In the genomic region with DNA sequence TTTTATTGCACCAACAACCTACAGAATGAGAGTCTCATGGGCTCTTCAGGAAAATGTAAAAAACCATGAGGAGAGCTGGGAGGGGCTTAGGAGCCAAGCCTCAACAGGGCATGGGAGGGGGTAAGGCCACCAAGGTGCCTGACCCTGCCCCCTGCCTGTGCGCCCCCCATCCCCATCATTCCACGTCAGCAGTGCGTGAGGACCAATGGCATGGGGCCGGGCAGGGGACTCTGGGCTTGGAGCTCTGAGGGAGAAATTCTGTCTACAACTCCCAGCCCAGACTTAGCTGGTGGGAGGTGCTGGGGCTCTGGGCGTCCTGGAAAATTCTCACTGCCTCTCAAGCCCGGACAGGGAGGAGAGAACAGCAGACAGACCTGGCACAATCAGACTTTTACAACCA, we compare ENCODE assay signal across 3 cellular contexts.
TF ChIP-seq lines count a peak whose summit lies in the region.

No MANE protein-coding gene starts in this region.

TF ChIP-seq in SK-N-SH, 30 proteins besides CTCF, POLR2A, EP300 and RAD21:
- no peak for TF ChIP-seq IRF3 (IDR thresholded peaks at IDR 0.05; ENCODE audit: low read depth, low read length)
- TF ChIP-seq NRF1 (IDR thresholded peaks at IDR 0.05; ENCODE audit: low read depth, low read length) = no peak
- no peak for TF ChIP-seq FOXJ3 (CRISPR knock-in tag; IDR thresholded peaks at IDR 0.05)
- no peak for TF ChIP-seq JUND (IDR thresholded peaks at IDR 0.05)
- TF ChIP-seq MXI1 (IDR thresholded peaks at IDR 0.05; ENCODE audit: low read depth, low read length) = no peak
- no peak for TF ChIP-seq TEAD4 (IDR thresholded peaks at IDR 0.05; ENCODE audit: borderline replicate concordance, insufficient read depth)
- TF ChIP-seq RXRA (IDR thresholded peaks at IDR 0.05; ENCODE audit: borderline replicate concordance, low read depth) = no peak
- TF ChIP-seq RFX5 (IDR thresholded peaks at IDR 0.05; ENCODE audit: low read length) = no peak
- TF ChIP-seq, protein P1, sequence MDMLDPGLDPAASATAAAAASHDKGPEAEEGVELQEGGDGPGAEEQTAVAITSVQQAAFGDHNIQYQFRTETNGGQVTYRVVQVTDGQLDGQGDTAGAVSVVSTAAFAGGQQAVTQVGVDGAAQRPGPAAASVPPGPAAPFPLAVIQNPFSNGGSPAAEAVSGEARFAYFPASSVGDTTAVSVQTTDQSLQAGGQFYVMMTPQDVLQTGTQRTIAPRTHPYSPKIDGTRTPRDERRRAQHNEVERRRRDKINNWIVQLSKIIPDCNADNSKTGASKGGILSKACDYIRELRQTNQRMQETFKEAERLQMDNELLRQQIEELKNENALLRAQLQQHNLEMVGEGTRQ (IDR thresholded peaks at IDR 0.05; ENCODE audit: borderline replicate concordance, low read depth, low read length) = no peak
- TF ChIP-seq, protein P2, sequence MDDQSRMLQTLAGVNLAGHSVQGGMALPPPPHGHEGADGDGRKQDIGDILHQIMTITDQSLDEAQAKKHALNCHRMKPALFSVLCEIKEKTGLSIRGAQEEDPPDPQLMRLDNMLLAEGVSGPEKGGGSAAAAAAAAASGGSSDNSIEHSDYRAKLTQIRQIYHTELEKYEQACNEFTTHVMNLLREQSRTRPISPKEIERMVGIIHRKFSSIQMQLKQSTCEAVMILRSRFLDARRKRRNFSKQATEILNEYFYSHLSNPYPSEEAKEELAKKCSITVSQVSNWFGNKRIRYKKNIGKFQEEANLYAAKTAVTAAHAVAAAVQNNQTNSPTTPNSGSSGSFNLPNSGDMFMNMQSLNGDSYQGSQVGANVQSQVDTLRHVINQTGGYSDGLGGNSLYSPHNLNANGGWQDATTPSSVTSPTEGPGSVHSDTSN (IDR thresholded peaks at IDR 0.05) = no peak
- no peak for TF ChIP-seq TCF12 (IDR thresholded peaks at IDR 0.05)
TF ChIP-seq in SK-N-SH: peak in this region for 0.

TF ChIP-seq in SK-N-SH treated with all-trans-retinoic acid at 6 μM for 48 hours, 23 proteins besides CTCF, POLR2A, EP300 and RAD21:
- TF ChIP-seq RARB (CRISPR knock-in tag; IDR thresholded peaks at IDR 0.05) (no peak), CREB5 (CRISPR knock-in tag; IDR thresholded peaks at IDR 0.05; ENCODE audit: low read depth) (no peak), TCF4 (CRISPR knock-in tag; IDR thresholded peaks at IDR 0.05; ENCODE audit: borderline replicate concordance) (no peak), PPARA (CRISPR knock-in tag; IDR thresholded peaks at IDR 0.05; ENCODE audit: borderline replicate concordance) (no peak), ZC3H10 (CRISPR knock-in tag; IDR thresholded peaks at IDR 0.05) (no peak), ISL1 (CRISPR knock-in tag; IDR thresholded peaks at IDR 0.05) (no peak), BACH2 (CRISPR knock-in tag; IDR thresholded peaks at IDR 0.05; ENCODE audit: borderline replicate concordance) (no peak), ZNF70 (CRISPR knock-in tag; IDR thresholded peaks at IDR 0.05) (no peak), CSDC2 (CRISPR knock-in tag; IDR thresholded peaks at IDR 0.05) (no peak), ZNF8 (CRISPR knock-in tag; IDR thresholded peaks at IDR 0.05) (no peak), GLIS3 (CRISPR knock-in tag; IDR thresholded peaks at IDR 0.05) (no peak), OSR1 (CRISPR knock-in tag; IDR thresholded peaks at IDR 0.05) (no peak), ZFP30 (CRISPR knock-in tag; IDR thresholded peaks at IDR 0.05) (no peak), SNAI2 (CRISPR knock-in tag; IDR thresholded peaks at IDR 0.05) (no peak)
- TF ChIP-seq, protein P3, sequence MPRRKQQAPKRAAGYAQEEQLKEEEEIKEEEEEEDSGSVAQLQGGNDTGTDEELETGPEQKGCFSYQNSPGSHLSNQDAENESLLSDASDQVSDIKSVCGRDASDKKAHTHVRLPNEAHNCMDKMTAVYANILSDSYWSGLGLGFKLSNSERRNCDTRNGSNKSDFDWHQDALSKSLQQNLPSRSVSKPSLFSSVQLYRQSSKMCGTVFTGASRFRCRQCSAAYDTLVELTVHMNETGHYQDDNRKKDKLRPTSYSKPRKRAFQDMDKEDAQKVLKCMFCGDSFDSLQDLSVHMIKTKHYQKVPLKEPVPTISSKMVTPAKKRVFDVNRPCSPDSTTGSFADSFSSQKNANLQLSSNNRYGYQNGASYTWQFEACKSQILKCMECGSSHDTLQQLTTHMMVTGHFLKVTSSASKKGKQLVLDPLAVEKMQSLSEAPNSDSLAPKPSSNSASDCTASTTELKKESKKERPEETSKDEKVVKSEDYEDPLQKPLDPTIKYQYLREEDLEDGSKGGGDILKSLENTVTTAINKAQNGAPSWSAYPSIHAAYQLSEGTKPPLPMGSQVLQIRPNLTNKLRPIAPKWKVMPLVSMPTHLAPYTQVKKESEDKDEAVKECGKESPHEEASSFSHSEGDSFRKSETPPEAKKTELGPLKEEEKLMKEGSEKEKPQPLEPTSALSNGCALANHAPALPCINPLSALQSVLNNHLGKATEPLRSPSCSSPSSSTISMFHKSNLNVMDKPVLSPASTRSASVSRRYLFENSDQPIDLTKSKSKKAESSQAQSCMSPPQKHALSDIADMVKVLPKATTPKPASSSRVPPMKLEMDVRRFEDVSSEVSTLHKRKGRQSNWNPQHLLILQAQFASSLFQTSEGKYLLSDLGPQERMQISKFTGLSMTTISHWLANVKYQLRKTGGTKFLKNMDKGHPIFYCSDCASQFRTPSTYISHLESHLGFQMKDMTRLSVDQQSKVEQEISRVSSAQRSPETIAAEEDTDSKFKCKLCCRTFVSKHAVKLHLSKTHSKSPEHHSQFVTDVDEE (CRISPR knock-in tag; IDR thresholded peaks at IDR 0.05) = no peak

TF ChIP-seq in H1, 55 proteins besides CTCF, POLR2A, EP300 and RAD21:
- TF ChIP-seq HDAC2 (IDR thresholded peaks at IDR 0.05; ENCODE audit: borderline replicate concordance in 1 of 2, low read depth in 2 of 2, low read length in 2 of 2) = no peak
- TF ChIP-seq, protein P1 (IDR thresholded peaks at IDR 0.05; ENCODE audit: low read length) = no peak
TF ChIP-seq in H1: peak in this region for 0.
